ENCODE assay signal across 1 cellular context in the genomic region with DNA sequence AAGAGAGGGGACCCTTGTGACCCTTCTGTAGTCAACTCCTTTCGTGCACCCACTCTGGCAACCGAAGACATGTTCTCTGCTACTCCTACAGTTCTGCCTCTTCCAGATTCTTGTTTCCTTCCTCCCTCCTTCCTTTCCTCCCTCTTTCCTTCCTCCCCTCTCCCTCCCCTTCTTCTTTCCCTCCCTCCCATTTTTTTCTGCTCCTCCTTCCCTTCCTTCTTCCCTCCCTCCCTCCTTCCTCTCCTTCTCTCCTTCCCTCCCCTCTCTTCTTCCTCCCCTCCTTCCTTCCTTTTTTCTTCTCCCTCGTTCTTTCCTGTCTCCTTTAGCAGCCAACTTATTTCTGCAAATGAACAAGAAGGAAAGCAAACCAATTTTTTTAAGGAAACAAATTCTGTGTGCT.
TF ChIP-seq lines count a peak whose summit lies in the region.

No MANE protein-coding gene starts in this region.

TF ChIP-seq in HEK293, 187 proteins besides CTCF, POLR2A, EP300 and RAD21 (continued from another document):
- TF ChIP-seq, protein P1, sequence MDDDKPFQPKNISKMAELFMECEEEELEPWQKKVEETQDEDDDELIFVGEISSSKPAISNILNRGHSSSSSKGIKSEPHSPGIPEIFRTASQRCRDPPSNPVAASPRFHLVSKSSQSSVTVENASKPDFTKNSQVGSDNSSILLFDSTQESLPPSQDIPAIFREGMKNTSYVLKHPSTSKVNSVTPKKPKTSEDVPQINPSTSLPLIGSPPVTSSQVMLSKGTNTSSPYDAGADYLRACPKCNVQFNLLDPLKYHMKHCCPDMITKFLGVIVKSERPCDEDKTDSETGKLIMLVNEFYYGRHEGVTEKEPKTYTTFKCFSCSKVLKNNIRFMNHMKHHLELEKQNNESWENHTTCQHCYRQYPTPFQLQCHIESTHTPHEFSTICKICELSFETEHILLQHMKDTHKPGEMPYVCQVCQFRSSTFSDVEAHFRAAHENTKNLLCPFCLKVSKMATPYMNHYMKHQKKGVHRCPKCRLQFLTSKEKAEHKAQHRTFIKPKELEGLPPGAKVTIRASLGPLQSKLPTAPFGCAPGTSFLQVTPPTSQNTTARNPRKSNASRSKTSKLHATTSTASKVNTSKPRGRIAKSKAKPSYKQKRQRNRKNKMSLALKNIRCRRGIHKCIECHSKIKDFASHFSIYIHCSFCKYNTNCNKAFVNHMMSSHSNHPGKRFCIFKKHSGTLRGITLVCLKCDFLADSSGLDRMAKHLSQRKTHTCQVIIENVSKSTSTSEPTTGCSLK (tag by site-specific recombination; IDR thresholded peaks at IDR 0.05), result 0 out of 2 replicates have a peak, but pooled peaks have one; percentile 59
- no peak for TF ChIP-seq ZNF791 (tag by site-specific recombination; IDR thresholded peaks at IDR 0.05)
TF ChIP-seq in HEK293: peak in this region for 5.
